8 cellular contexts compared by ENCODE assay signal in the genomic region with DNA sequence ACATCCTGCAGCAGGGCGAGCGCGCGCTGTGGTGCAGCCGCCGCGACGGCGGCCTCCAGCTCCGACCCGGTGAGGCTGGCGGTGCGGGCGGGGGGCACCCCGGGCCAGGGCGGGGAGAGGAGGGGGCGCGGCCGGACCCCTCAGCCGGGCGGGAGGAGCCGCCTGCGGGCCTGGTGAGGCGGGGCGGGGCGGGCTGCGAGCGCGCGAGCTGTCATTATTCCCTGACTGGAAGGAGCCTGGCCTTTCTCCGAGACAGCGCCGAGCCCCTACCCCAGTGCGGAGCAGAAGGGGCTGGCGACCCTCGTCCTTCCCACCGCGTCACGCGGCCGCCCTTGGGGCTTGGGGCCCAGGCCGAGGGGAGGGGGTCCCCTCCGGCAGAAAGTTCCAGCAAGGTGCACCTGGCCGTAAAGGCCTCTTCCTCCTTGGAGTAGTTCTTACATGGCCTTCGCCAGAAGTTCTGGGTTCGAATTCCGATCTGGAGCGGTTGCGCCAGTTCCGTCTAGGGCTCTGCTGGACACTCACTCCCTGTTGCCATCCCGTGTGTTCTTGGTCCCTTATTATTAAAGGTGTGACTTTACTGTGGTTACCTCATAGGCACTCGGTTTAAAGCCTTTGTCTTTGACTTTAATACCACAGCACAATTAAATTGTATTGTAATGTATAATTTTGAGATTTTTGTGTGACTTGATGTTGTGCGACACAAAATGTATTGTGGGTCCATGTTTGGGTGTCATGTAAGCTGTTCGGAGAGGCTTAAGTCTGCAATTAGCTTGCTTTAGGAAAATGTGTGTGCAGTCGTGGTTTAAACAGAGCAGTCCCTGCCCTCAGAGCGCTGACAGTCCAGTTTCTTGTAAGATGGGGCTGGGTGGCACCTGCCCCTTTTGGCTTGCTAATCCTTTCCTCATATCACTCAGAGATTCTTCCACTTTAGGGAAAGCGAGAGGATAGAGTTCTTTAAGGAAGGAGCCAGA. TPM values are rescaled to one million over a fixed set of nuclear protein-coding genes. Genes with fewer than 3 reads are reported as not detected.
DNase-seq lines count a peak whose midpoint lies in the region; ATAC-seq lines count a peak whose summit lies in the region.

No MANE protein-coding gene starts in this region.

- H3K9me3 ChIP-seq in ES-I3 (ENCODE audit: control insufficient read depth, insufficient read depth, low read length) = no peaks in the 10 kb centered on the region

- H3K27me3 Mint-ChIP-seq in activated naive CD8-positive, alpha-beta T cell treated with anti-CD3 and anti-CD28 coated beads, Interleukin-2, amount 10 ng/mL, durations not matched to agents 7 days and 5 days = no peaks in the 10 kb centered on the region

- POLR2A ChIA-PET in activated naive CD8-positive, alpha-beta T cell treated with anti-CD3 and anti-CD28 coated beads, Interleukin-2, amount 10 ng/mL, durations not matched to agents 7 days and 5 days (lab: Charles Lee) = interaction anchor here (0.8 to 2.6 kb wide), 17 partner anchors 10 to 519 kb away, joined by 3 to 21 read pairs (median 4); a partner anchor contains a TSS

- peaks cover 33% of the 10 kb centered on the region for H3K4me1 Mint-ChIP-seq in activated naive CD8-positive, alpha-beta T cell treated with anti-CD3 and anti-CD28 coated beads, Interleukin-2, amount 10 ng/mL, durations not matched to agents 7 days and 5 days

- H3K4me3 Mint-ChIP-seq in activated naive CD8-positive, alpha-beta T cell treated with anti-CD3 and anti-CD28 coated beads, Interleukin-2, amount 10 ng/mL, durations not matched to agents 7 days and 5 days = peak overlapping the region; percentile 94

- no peak for ATAC-seq in activated naive CD8-positive, alpha-beta T cell treated with anti-CD3 and anti-CD28 coated beads, Interleukin-2, amount 10 ng/mL, durations not matched to agents 7 days and 5 days (ENCODE audit: low read depth)

- DNase-seq in KBM-7 (peak; percentile 41), islet precursor cell (peak; percentile 83), NCI-H1105 (lab: John Stamatoyannopoulos, UW) (no peak), GM19238 (ENCODE audit: insufficient read length, low spot score) (no peak), NCI-H446 (lab: John Stamatoyannopoulos, UW) (no peak)
- no peak for DNase-seq in activated naive CD8-positive, alpha-beta T cell treated with anti-CD3 and anti-CD28 coated beads, Interleukin-2, amount 10 ng/mL, durations not matched to agents 7 days and 5 days
- peak; percentile 47 to 60 for DNase-seq in stimulated activated CD4-positive, alpha-beta T cell treated with anti-CD3 and anti-CD28 coated beads, Interleukin-2, amount 100 ng/mL, for 24 hours

- no peaks in the 10 kb centered on the region for H3K9me3 Mint-ChIP-seq in activated naive CD8-positive, alpha-beta T cell treated with anti-CD3 and anti-CD28 coated beads, Interleukin-2, amount 10 ng/mL, durations not matched to agents 7 days and 5 days

- in situ Hi-C loops in KBM-7 (cut with MboI; ENCODE audit: low pct_unique_long_range_greater_than_20kb, low sequenced_read_pairs) = no loop called here

- H3K27ac Mint-ChIP-seq in activated naive CD8-positive, alpha-beta T cell treated with anti-CD3 and anti-CD28 coated beads, Interleukin-2, amount 10 ng/mL, durations not matched to agents 7 days and 5 days = peak overlapping the region; percentile 86

- H3K4me1 ChIP-seq in ES-I3 (ENCODE audit: insufficient read depth, low read length) = peaks cover 14% of the 10 kb centered on the region

- H3K9ac ChIP-seq in ES-I3 (ENCODE audit: low read depth, low read length) = peak overlapping the region; percentile 72

- H3K36me3 ChIP-seq in ES-I3 (ENCODE audit: insufficient read depth, low read length) = no peaks in the 10 kb centered on the region

- H3K36me3 Mint-ChIP-seq in activated naive CD8-positive, alpha-beta T cell treated with anti-CD3 and anti-CD28 coated beads, Interleukin-2, amount 10 ng/mL, durations not matched to agents 7 days and 5 days = peaks cover 7% of the 10 kb centered on the region

RNA-seq across cellular contexts. Expression of a gene that starts 0.7 kb away (rescaled TPM):
- total RNA-seq in activated naive CD8-positive, alpha-beta T cell treated with anti-CD3 and anti-CD28 coated beads, Interleukin-2, amount 10 ng/mL, durations not matched to agents 7 days and 5 days = 10 to 100 TPM; 12.2 to 13.5 TPM

Comparison
In these comparisons a context has a peak if more than half of its experiments do, and no peak if none do; other contexts are left out.
1. DNase-seq: peak in KBM-7 (single experiment), islet precursor cell (single experiment) and stimulated activated CD4-positive, alpha-beta T cell treated with anti-CD3 and anti-CD28 coated beads, Interleukin-2, amount 100 ng/mL, for 24 hours (2 of 2); none in activated naive CD8-positive, alpha-beta T cell treated with anti-CD3 and anti-CD28 coated beads, Interleukin-2, amount 10 ng/mL, durations not matched to agents 7 days and 5 days (single experiment), NCI-H1105 (single experiment), GM19238 (single experiment) and NCI-H446 (0 of 2).